8 cellular contexts compared by ENCODE assay signal in the genomic region with DNA sequence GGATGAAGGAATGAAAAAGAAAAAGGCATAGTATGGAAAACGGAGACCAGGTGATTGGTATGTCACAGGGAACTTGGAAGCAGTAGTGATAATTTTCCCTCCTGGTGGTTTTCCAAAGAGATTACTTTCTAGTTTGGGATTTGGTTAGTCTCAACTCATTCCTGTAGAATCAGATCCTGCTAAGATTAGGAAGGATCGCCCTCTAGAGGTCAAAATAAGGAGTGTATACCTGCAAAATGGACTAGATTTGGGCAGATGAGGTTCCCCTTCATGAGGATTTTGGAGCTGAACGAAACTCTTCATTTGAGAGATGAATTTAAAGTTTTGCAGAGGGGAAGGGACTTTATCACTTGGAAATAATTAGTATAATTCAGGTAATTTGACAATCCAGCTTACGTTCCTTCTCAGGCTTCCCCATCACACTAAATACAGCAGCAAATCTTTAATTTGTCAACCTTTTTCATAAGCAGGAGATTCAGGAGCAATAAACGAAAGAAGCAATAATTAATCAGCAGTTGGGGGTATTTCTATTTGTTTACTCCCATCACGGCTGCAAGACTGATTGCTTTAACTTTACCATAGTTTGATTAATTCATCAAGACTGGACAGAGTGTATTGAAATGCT.
A peak's percentile ranks its signal among the peaks of the same experiment; 100 is the strongest.
DNase-seq lines count a peak whose midpoint lies in the region; ATAC-seq, FAIRE-seq and TF ChIP-seq lines count a peak whose summit lies in the region.

No MANE protein-coding gene starts in this region.

- no peak overlapping the region for H3K9ac ChIP-seq in H1 (replicated peaks in 1 of 4; ENCODE audit: extremely low read depth in 1 of 4, low read depth in 3 of 4, low read length in 3 of 4)
- H3K9ac ChIP-seq in mesendoderm (ENCODE audit: low read length): no peak overlapping the region

- no peak overlapping the region for H2BK5ac ChIP-seq in H1 (ENCODE audit: low read depth, low read length)
- no peak overlapping the region for H2BK5ac ChIP-seq in mesendoderm (ENCODE audit: low read length)

- CTCF ChIA-PET in H1 (lab: Charles Lee; ENCODE audit: partially characterized antibody): interaction anchor here (0.6 to 6.4 kb wide), 31 partner anchors 10 to 735 kb away, joined by 3 to 45 read pairs (median 3); no protein-coding TSS in a partner anchor

- no peak for ATAC-seq in HG03460 (IDR thresholded peaks at IDR 0.05; ENCODE audit: unreplicated experiment)

- H3K4me1 ChIP-seq in H1 (replicated peaks in 1 of 4; ENCODE audit: control insufficient read depth in 3 of 4, insufficient read depth in 4 of 4, low read length in 3 of 4): no peaks in the 10 kb centered on the region
- no peaks in the 10 kb centered on the region for H3K4me1 ChIP-seq in mesendoderm (ENCODE audit: control insufficient read depth, low read depth, low read length)

- H3K79me2 ChIP-seq in H1 (ENCODE audit: control insufficient read depth in 1 of 2, insufficient read depth in 2 of 2, low read length in 2 of 2) (no peaks in the 10 kb centered on the region), mesendoderm (ENCODE audit: control insufficient read depth, insufficient read depth, low read length) (no peaks in the 10 kb centered on the region)

- H2BK120ac ChIP-seq in H1 (replicated peaks; ENCODE audit: low read depth, low read length): no peak overlapping the region
- no peak overlapping the region for H2BK120ac ChIP-seq in mesendoderm (ENCODE audit: low read depth, low read length)

- TF ChIP-seq POLR2A in H1 (IDR thresholded peaks at IDR 0.05; ENCODE audit: control extremely low read depth in 1 of 2, low read depth in 2 of 2, low read length in 2 of 2): no peak

- peak; percentile 40 for DNase-seq in COLO829 (ENCODE audit: low spot score)
- DNase-seq in GM19238 (ENCODE audit: insufficient read length, low spot score): peak; percentile 16
- DNase-seq in Jurkat, Clone E6-1 (ENCODE audit: low read depth, low spot score): peak; percentile 34
- DNase-seq in RPMI7951 (ENCODE audit: low read depth): peak; percentile 60
- no peak for DNase-seq in H1 (ENCODE audit: low read depth in 1 of 2, low spot score in 2 of 2)
- DNase-seq in mesendoderm: peak; percentile 77
- no peak for DNase-seq in T-helper 9 cell

- peaks cover 3 to 11% of the 10 kb centered on the region in 2 experiments; a peak in 2 of 4 replicates for H3K9me3 ChIP-seq in H1 (ENCODE audit: insufficient read depth in 2 of 2, low read depth in 1 of 2, low read length in 1 of 2)

- no peak for TF ChIP-seq EP300 in H1 (IDR thresholded peaks at IDR 0.05; ENCODE audit: borderline replicate concordance in 1 of 2, low read depth in 2 of 2, low read length in 2 of 2)

- no peak overlapping the region for H2AFZ ChIP-seq in H1 (ENCODE audit: low read length)

- H3K18ac ChIP-seq in H1 (ENCODE audit: extremely low read depth, low read length): no peak overlapping the region
- H3K18ac ChIP-seq in mesendoderm (ENCODE audit: low read length): no peak overlapping the region

- no peak overlapping the region for H4K5ac ChIP-seq in H1 (ENCODE audit: insufficient read length, low read depth, low read length)
- no peak overlapping the region for H4K5ac ChIP-seq in mesendoderm (ENCODE audit: low read length)

- no peak overlapping the region for H2BK20ac ChIP-seq in H1 (ENCODE audit: low read length)

- H2BK15ac ChIP-seq in H1 (ENCODE audit: low read length) (no peak overlapping the region), mesendoderm (replicated peaks; ENCODE audit: low read depth) (no peak overlapping the region)

- 33% methylated on average over 6 of the region's 6 CpGs; no CpG with 5 or more reads in 1 of the 2 experiments for WGBS in H1 (ENCODE audit: extremely low coverage in 1 of 2, insufficient coverage in 1 of 2, insufficient read length in 1 of 2, insufficient replicate concordance in 2 of 2, low coverage in 1 of 2, low lambda C conversion rate in 2 of 2, missing lambda C conversion rate in 1 of 2), 2 experiments
- WGBS in mesendoderm (ENCODE audit: extremely low coverage, insufficient coverage, low lambda C conversion rate): no CpG with 5 or more reads among the region's 6 CpGs

- H4K8ac ChIP-seq in H1 (ENCODE audit: extremely low read depth, insufficient read depth, low read length): no peak overlapping the region
- no peak overlapping the region for H4K8ac ChIP-seq in mesendoderm (ENCODE audit: low read depth, low read length)

- no peaks in the 10 kb centered on the region for H4K20me1 ChIP-seq in H1 (replicated peaks in 1 of 2; ENCODE audit: control insufficient read depth in 1 of 2, insufficient read depth in 2 of 2, low read length in 2 of 2)

- H3K23ac ChIP-seq in H1 (ENCODE audit: insufficient read length): no peak overlapping the region
- no peak overlapping the region for H3K23ac ChIP-seq in mesendoderm (ENCODE audit: low read length)

- H3K14ac ChIP-seq in H1 (ENCODE audit: insufficient read length): no peak overlapping the region

- peak in 2 of 3 experiments; percentile 62 to 77; a peak in 2 of 4 replicates for TF ChIP-seq CTCF in H1 (IDR thresholded peaks at IDR 0.05; ENCODE audit: control extremely low read depth in 1 of 3, insufficient read depth in 1 of 3, low read depth in 1 of 3, low read length in 3 of 3)

- no peak overlapping the region for H4K91ac ChIP-seq in H1 (replicated peaks; ENCODE audit: insufficient read length, low read length)

- H3K4ac ChIP-seq in H1 (replicated peaks; ENCODE audit: insufficient read length, low read depth, low read length) (no peak overlapping the region), mesendoderm (ENCODE audit: low read depth, low read length) (no peak overlapping the region)

- FAIRE-seq in H1 (lab: Jason Lieb, UNC): peak; percentile 73

- H3K27ac ChIP-seq in H1 (ENCODE audit: low read depth, low read length): no peak overlapping the region
- H3K27ac ChIP-seq in mesendoderm (ENCODE audit: low read depth, low read length): no peak overlapping the region

- peaks cover 2% of the 10 kb centered on the region; the same call in 1 of the 2 replicates for H3K23me2 ChIP-seq in H1 (ENCODE audit: low read depth, low read length)

- no peak overlapping the region for H2AK5ac ChIP-seq in H1 (ENCODE audit: low read depth, low read length)
- no peak overlapping the region for H2AK5ac ChIP-seq in mesendoderm (ENCODE audit: low read length)

- POLR2A ChIA-PET in H1 (lab: Charles Lee; ENCODE audit: partially characterized antibody): no interaction called here

- H2BK12ac ChIP-seq in H1 (ENCODE audit: low read depth, low read length): no peak overlapping the region

- TF ChIP-seq RAD21 in H1 (IDR thresholded peaks at IDR 0.05 in 1 of 2, conservative IDR thresholded peaks at IDR 0.05 in 1 of 2; ENCODE audit: low read depth in 2 of 2, low read length in 2 of 2): peak; percentile 86

- H3K79me1 ChIP-seq in H1 (ENCODE audit: low read depth, low read length) (no peaks in the 10 kb centered on the region), mesendoderm (ENCODE audit: low read length) (no peaks in the 10 kb centered on the region)

- no peaks in the 10 kb centered on the region for H3K36me3 ChIP-seq in H1 (ENCODE audit: control insufficient read depth in 2 of 4, insufficient read depth in 4 of 4, low read length in 3 of 4)
- no peaks in the 10 kb centered on the region for H3K36me3 ChIP-seq in mesendoderm (ENCODE audit: control insufficient read depth, insufficient read depth, low read length)

- H3K27me3 ChIP-seq in H1 (replicated peaks in 1 of 4; ENCODE audit: control insufficient read depth in 3 of 4, extremely low read depth in 1 of 4, insufficient read depth in 3 of 4, low read length in 3 of 4): no peaks in the 10 kb centered on the region
- H3K27me3 ChIP-seq in mesendoderm (ENCODE audit: insufficient read depth, low read length, poor library complexity): no peaks in the 10 kb centered on the region

- H3K56ac ChIP-seq in H1 (replicated peaks; ENCODE audit: insufficient read length, low read depth, low read length): no peak overlapping the region
- H3K56ac ChIP-seq in mesendoderm (ENCODE audit: low read length): no peak overlapping the region

- H3K4me2 ChIP-seq in H1 (ENCODE audit: insufficient read depth in 1 of 2, low read depth in 2 of 2, low read length in 2 of 2): no peak overlapping the region
- H3K4me2 ChIP-seq in mesendoderm (ENCODE audit: low read length): no peak overlapping the region

- H3K4me3 ChIP-seq in Jurkat, Clone E6-1 (ENCODE audit: low read length): no peak overlapping the region
- H3K4me3 ChIP-seq in H1 (ENCODE audit: extremely low read depth in 1 of 4, insufficient read depth in 2 of 4, low read depth in 3 of 4, low read length in 4 of 4) (no peak overlapping the region), mesendoderm (ENCODE audit: low read length) (no peak overlapping the region)

TF ChIP-seq in H1, 55 proteins besides CTCF, POLR2A, EP300 and RAD21 (continues in another document):
- no peak for TF ChIP-seq SP4 (IDR thresholded peaks at IDR 0.05; ENCODE audit: low read length)
- no peak for TF ChIP-seq SAP30 (IDR thresholded peaks at IDR 0.05; ENCODE audit: insufficient read depth, insufficient replicate concordance, low read length)
- no peak for TF ChIP-seq SP2 (IDR thresholded peaks at IDR 0.05; ENCODE audit: low read length)
- no peak for TF ChIP-seq KDM5A (IDR thresholded peaks at IDR 0.05; ENCODE audit: low read length)
- TF ChIP-seq RNF2 (IDR thresholded peaks at IDR 0.05; ENCODE audit: borderline replicate concordance, low read depth, low read length, missing control alignments, poor library complexity, severe bottlenecking): no peak
- no peak for TF ChIP-seq BACH1 (IDR thresholded peaks at IDR 0.05; ENCODE audit: low read length)

Comparison
In these comparisons a context has a peak if more than half of its experiments do, and no peak if none do; other contexts are left out.
1. DNase-seq: peak in COLO829 (single experiment), GM19238 (single experiment), Jurkat, Clone E6-1 (single experiment), RPMI7951 (single experiment) and mesendoderm (single experiment); none in H1 (0 of 2) and T-helper 9 cell (single experiment).